In the genomic region with DNA sequence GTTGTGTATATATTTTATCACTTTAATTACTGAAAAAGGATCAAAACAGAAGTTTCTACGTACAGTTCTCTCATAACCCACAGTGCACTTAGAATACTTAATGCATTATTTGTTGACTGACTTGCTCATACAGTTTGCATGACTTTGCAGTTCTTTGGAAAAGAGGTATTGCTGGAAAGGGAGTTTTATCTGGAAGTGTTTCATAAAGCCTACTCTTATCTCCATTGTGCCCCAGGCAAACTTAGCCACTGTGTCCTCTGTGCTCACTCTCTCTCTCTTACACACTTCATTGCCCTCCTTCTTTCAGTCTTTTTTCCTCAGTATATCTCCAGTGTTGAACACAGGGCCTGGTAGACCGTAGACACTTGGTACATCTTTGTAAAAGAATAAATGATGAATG, we compare ENCODE assay signal across 1 cellular context.
TF ChIP-seq lines count a peak whose summit lies in the region.

No MANE protein-coding gene starts in this region.

TF ChIP-seq in K562, 482 proteins besides CTCF, POLR2A, EP300 and RAD21 (continued from another document):
- TF ChIP-seq, protein P1, sequence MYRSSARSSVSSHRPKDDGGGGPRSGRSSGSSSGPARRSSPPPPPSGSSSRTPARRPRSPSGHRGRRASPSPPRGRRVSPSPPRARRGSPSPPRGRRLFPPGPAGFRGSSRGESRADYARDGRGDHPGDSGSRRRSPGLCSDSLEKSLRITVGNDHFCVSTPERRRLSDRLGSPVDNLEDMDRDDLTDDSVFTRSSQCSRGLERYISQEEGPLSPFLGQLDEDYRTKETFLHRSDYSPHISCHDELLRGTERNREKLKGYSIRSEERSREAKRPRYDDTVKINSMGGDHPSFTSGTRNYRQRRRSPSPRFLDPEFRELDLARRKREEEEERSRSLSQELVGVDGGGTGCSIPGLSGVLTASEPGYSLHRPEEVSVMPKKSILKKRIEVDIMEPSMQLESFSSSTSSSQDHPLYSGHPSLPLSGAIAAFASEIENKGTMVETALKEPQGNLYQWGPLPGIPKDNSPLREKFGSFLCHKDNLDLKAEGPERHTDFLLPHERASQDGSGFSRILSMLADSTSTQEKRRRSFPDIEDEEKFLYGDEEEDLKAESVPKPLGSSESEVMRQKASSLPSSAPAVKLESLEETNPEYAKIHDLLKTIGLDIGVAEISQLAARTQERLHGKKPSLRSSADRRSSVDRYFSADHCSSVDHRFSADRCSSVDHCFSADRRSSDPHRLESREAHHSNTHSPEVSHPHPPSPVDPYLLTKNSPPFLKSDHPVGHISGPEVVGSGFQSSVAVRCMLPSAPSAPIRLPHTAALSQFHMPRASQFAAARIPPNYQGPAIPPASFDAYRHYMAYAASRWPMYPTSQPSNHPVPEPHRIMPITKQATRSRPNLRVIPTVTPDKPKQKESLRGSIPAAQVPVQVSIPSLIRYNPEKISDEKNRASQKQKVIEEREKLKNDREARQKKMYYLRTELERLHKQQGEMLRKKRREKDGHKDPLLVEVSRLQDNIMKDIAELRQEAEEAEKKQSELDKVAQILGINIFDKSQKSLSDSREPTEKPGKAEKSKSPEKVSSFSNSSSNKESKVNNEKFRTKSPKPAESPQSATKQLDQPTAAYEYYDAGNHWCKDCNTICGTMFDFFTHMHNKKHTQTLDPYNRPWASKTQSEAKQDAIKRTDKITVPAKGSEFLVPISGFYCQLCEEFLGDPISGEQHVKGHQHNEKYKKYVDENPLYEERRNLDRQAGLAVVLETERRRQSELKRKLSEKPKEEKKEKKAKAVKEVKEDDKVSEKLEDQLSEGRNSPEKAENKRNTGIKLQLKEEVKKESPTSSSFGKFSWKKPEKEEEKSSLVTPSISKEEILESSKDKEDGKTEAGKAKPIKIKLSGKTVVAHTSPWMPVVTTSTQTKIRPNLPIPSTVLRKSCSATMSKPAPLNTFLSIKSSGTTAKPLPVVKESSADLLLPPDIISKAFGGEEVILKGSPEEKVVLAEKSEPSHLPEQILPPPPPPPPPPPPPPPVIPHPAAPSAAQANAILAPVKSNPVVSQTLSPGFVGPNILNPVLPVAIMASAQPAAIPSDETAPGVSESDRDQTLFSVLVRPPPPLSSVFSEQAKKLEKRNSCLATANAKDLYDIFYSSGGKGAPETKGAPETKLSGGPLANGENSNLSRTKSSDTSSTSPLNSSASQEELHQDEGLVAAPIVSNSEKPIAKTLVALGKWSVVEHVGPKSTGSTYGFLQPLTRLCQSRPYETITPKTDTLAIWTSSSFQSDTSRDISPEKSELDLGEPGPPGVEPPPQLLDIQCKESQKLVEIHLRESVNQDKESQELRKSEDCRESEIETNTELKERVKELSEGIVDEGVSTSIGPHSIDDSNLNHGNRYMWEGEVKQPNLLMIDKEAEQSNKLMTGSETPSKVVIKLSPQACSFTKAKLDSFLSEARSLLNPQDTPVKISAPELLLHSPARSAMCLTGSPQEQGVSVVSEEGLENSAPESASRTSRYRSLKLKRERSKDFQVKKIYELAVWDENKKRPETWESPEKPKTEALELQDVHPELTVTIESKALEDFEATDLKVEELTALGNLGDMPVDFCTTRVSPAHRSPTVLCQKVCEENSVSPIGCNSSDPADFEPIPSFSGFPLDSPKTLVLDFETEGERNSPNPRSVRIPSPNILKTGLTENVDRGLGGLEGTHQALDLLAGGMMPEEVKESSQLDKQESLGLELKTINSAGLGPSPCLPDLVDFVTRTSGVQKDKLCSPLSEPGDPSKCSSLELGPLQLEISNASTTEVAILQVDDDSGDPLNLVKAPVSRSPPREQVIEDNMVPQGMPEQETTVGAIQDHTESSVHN (IDR thresholded peaks at IDR 0.05; ENCODE audit: borderline replicate concordance in 1 of 2, low read depth in 1 of 2): no peak
- TF ChIP-seq HDAC8 (tag; IDR thresholded peaks at IDR 0.05) (no peak), ZNF253 (CRISPR knock-in tag; conservative IDR thresholded peaks at IDR 0.05) (no peak), ZNF311 (CRISPR knock-in tag; IDR thresholded peaks at IDR 0.05) (no peak), RBBP5 (IDR thresholded peaks at IDR 0.05; ENCODE audit: borderline replicate concordance, insufficient read depth, low read length, poor library complexity, severe bottlenecking) (no peak), CEBPB (tag; IDR thresholded peaks at IDR 0.05) (no peak), CCNT2 (IDR thresholded peaks at IDR 0.05; ENCODE audit: borderline replicate concordance, extremely low read depth, insufficient read length, low read depth, low read length) (peak; percentile 37), ZNF445 (CRISPR knock-in tag; IDR thresholded peaks at IDR 0.05; ENCODE audit: low read depth) (no peak), ZBTB7A (IDR thresholded peaks at IDR 0.05; ENCODE audit: borderline replicate concordance, control insufficient read depth, low read depth, low read length) (no peak), MAFG (tag; conservative IDR thresholded peaks at IDR 0.05) (peak; percentile 94), CXXC5 (CRISPR knock-in tag; IDR thresholded peaks at IDR 0.05) (no peak), NR2C1 (IDR thresholded peaks at IDR 0.05) (no peak), NR2C1 (tag; IDR thresholded peaks at IDR 0.05) (no peak), NCOR1 (IDR thresholded peaks at IDR 0.05) (0 out of 2 replicates have a peak, but pooled peaks have one; percentile 8)
- TF ChIP-seq, protein P2, sequence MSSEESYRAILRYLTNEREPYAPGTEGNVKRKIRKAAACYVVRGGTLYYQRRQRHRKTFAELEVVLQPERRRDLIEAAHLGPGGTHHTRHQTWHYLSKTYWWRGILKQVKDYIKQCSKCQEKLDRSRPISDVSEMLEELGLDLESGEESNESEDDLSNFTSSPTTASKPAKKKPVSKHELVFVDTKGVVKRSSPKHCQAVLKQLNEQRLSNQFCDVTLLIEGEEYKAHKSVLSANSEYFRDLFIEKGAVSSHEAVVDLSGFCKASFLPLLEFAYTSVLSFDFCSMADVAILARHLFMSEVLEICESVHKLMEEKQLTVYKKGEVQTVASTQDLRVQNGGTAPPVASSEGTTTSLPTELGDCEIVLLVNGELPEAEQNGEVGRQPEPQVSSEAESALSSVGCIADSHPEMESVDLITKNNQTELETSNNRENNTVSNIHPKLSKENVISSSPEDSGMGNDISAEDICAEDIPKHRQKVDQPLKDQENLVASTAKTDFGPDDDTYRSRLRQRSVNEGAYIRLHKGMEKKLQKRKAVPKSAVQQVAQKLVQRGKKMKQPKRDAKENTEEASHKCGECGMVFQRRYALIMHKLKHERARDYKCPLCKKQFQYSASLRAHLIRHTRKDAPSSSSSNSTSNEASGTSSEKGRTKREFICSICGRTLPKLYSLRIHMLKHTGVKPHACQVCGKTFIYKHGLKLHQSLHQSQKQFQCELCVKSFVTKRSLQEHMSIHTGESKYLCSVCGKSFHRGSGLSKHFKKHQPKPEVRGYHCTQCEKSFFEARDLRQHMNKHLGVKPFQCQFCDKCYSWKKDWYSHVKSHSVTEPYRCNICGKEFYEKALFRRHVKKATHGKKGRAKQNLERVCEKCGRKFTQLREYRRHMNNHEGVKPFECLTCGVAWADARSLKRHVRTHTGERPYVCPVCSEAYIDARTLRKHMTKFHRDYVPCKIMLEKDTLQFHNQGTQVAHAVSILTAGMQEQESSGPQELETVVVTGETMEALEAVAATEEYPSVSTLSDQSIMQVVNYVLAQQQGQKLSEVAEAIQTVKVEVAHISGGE (CRISPR knock-in tag; IDR thresholded peaks at IDR 0.05): no peak
- TF ChIP-seq, protein P3, sequence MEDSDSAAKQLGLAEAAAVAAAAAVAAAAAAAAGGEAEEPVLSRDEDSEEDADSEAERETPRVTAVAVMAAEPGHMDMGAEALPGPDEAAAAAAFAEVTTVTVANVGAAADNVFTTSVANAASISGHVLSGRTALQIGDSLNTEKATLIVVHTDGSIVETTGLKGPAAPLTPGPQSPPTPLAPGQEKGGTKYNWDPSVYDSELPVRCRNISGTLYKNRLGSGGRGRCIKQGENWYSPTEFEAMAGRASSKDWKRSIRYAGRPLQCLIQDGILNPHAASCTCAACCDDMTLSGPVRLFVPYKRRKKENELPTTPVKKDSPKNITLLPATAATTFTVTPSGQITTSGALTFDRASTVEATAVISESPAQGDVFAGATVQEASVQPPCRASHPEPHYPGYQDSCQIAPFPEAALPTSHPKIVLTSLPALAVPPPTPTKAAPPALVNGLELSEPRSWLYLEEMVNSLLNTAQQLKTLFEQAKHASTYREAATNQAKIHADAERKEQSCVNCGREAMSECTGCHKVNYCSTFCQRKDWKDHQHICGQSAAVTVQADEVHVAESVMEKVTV (CRISPR knock-in tag; IDR thresholded peaks at IDR 0.05): no peak
- TF ChIP-seq, protein P4, sequence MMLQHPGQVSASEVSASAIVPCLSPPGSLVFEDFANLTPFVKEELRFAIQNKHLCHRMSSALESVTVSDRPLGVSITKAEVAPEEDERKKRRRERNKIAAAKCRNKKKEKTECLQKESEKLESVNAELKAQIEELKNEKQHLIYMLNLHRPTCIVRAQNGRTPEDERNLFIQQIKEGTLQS (IDR thresholded peaks at IDR 0.05): no peak
- TF ChIP-seq, protein P4 (CRISPR knock-in tag; conservative IDR thresholded peaks at IDR 0.05): no peak
- TF ChIP-seq, protein P5, sequence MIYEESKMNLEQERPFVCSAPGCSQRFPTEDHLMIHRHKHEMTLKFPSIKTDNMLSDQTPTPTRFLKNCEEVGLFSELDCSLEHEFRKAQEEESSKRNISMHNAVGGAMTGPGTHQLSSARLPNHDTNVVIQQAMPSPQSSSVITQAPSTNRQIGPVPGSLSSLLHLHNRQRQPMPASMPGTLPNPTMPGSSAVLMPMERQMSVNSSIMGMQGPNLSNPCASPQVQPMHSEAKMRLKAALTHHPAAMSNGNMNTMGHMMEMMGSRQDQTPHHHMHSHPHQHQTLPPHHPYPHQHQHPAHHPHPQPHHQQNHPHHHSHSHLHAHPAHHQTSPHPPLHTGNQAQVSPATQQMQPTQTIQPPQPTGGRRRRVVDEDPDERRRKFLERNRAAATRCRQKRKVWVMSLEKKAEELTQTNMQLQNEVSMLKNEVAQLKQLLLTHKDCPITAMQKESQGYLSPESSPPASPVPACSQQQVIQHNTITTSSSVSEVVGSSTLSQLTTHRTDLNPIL (CRISPR knock-in tag; IDR thresholded peaks at IDR 0.05): no peak
